ENCODE assay signal across 10 cellular contexts in genomic region chr2:149037851-149038250, GRCh38. TPM values are rescaled to one million over a fixed set of nuclear protein-coding genes. Genes with fewer than 3 reads are reported as not detected.
DNase-seq lines count a peak whose midpoint lies in the region; ATAC-seq, FAIRE-seq and TF ChIP-seq lines count a peak whose summit lies in the region.
"Had no signal": no experiment of that assay in that cellular context is flagged by ENCODE, and none has a peak within 500 bp of the region (broad histone marks: within the 10 kb centered on the region; RNA-seq: fewer than 3 reads in every experiment).

No MANE protein-coding gene starts in this region.

- in situ Hi-C loops in mammary epithelial cell (cut with MboI; ENCODE audit: low sequenced_read_pairs in 2 of 2), result no loop called here

- CTCF ChIA-PET in Calu3 (lab: Charles Lee), result interaction anchor here (0.6 to 1.3 kb wide), 6 partner anchors 14 to 523 kb away, joined by 3 to 7 read pairs (median 3); no protein-coding TSS in a partner anchor
- CTCF ChIA-PET in mammary epithelial cell (lab: Charles Lee; ENCODE audit: low non-redundant PET), result interaction anchor here (1.1 kb wide), 1 partner anchor 527 kb away, joined by 3 read pairs; no protein-coding TSS in a partner anchor

- dilution Hi-C loops in mammary epithelial cell (cut with HindIII; ENCODE audit: low sequenced_read_pairs), result no loop called here

- no TSS peak for BruUV-seq in Calu3 (replicated peaks; lab: Mats Ljungman, UMichigan)
- BruUV-seq in mammary epithelial cell (replicated peaks; lab: Mats Ljungman, UMichigan), result no TSS peak

- H3K27me3 ChIP-seq in mammary epithelial cell (ENCODE audit: insufficient read depth, low read length), result no peaks in the 10 kb centered on the region

- peak overlapping the region; percentile 34 to 43 (median 42) for H3K4me3 ChIP-seq in mammary epithelial cell (replicated peaks in 1 of 3; ENCODE audit: insufficient read depth in 1 of 3, low read depth in 2 of 3, low read length in 3 of 3)

- H3K4me1 Mint-ChIP-seq in Calu3 (ENCODE audit: low read depth, unreplicated experiment), result no peaks in the 10 kb centered on the region
- peaks cover 0 to 2% of the 10 kb centered on the region in 2 donors for H3K4me1 Mint-ChIP-seq in effector memory CD8-positive, alpha-beta T cell (ENCODE audit: low read depth in 2 of 2)

- no peak overlapping the region for H3K27ac ChIP-seq in mammary epithelial cell (ENCODE audit: insufficient read depth, low read depth, low read length)

- DNase-seq in Calu3 (peak; percentile 41), mammary epithelial cell (peak; percentile 15), mucosa of gallbladder (ENCODE audit: low spot score) (peak; percentile 29), frontal cortex (ENCODE audit: low spot score in 2 of 2) (no peak)
- no peak for DNase-seq in effector memory CD8-positive, alpha-beta T cell
- DNase-seq: activated CD4-positive, alpha-beta T cell treated with anti-CD3 and anti-CD28 coated beads for 1 hour had no signal

- H3K27me3 Mint-ChIP-seq in Calu3 (ENCODE audit: unreplicated experiment), result peaks cover 23% of the 10 kb centered on the region
- peaks cover 43 to 65% of the 10 kb centered on the region in 2 donors for H3K27me3 Mint-ChIP-seq in effector memory CD8-positive, alpha-beta T cell

- no peaks in the 10 kb centered on the region for H3K9me3 ChIP-seq in mammary epithelial cell (replicated peaks; ENCODE audit: insufficient read depth, low read length)

- TF ChIP-seq EP300 in Ishikawa (IDR thresholded peaks at IDR 0.05; ENCODE audit: borderline replicate concordance), result no peak

- H3K27ac Mint-ChIP-seq in Calu3 (ENCODE audit: unreplicated experiment), result no peak overlapping the region
- H3K27ac Mint-ChIP-seq in effector memory CD8-positive, alpha-beta T cell, result no peak overlapping the region

- peak; percentile 17; the same call in 1 of the 2 replicates for TF ChIP-seq RAD21 in Ishikawa (IDR thresholded peaks at IDR 0.05; ENCODE audit: low read depth)

- ATAC-seq in effector memory CD8-positive, alpha-beta T cell (replicated peaks), result no peak
- ATAC-seq in HG02623 (IDR thresholded peaks at IDR 0.05; ENCODE audit: unreplicated experiment) (no peak), GM21723 (IDR thresholded peaks at IDR 0.05; ENCODE audit: unreplicated experiment) (no peak)

- no peak for FAIRE-seq in frontal cortex (lab: Jason Lieb, UNC)

- H3K9ac ChIP-seq in mammary epithelial cell (ENCODE audit: insufficient read depth, low read length), result no peak overlapping the region

- no peaks in the 10 kb centered on the region for H4K20me1 ChIP-seq in mammary epithelial cell (ENCODE audit: insufficient read depth, low read length)

- H3K79me2 ChIP-seq in mammary epithelial cell (ENCODE audit: insufficient read depth, low read length), result no peaks in the 10 kb centered on the region

- TF ChIP-seq CTCF in Calu3 (IDR thresholded peaks at IDR 0.05; ENCODE audit: unreplicated experiment) (no peak), mammary epithelial cell (conservative IDR thresholded peaks at IDR 0.05 in 1 of 2, IDR thresholded peaks at IDR 0.05 in 1 of 2; ENCODE audit: extremely low read depth in 1 of 2, insufficient read depth in 1 of 2, low read depth in 1 of 2, low read length in 2 of 2) (peak in 1 of 2 donors; percentile 48)

- peaks cover 11% of the 10 kb centered on the region for H3K36me3 Mint-ChIP-seq in Calu3 (ENCODE audit: insufficient read depth, unreplicated experiment)
- no peaks in the 10 kb centered on the region for H3K36me3 Mint-ChIP-seq in effector memory CD8-positive, alpha-beta T cell (ENCODE audit: insufficient read depth)

- peak overlapping the region; percentile 90 for H3K4me2 ChIP-seq in mammary epithelial cell (ENCODE audit: insufficient read depth, low read depth, low read length)

- H3K4me3 Mint-ChIP-seq in Calu3 (ENCODE audit: low read depth, unreplicated experiment), result peak overlapping the region; percentile 66
- peak overlapping the region in 1 of 2 donors; percentile 10 for H3K4me3 Mint-ChIP-seq in effector memory CD8-positive, alpha-beta T cell

- peak overlapping the region; percentile 89 for H2AFZ ChIP-seq in mammary epithelial cell (ENCODE audit: low read depth, low read length)

- H3K9me3 Mint-ChIP-seq in Calu3 (ENCODE audit: low read depth, unreplicated experiment), result no peaks in the 10 kb centered on the region
- no peaks in the 10 kb centered on the region for H3K9me3 Mint-ChIP-seq in effector memory CD8-positive, alpha-beta T cell

- intact Hi-C loops in Calu3 (cut with micrococcal nuclease; ENCODE audit: unreplicated experiment) (no loop called here), mammary epithelial cell (cut with micrococcal nuclease) (loop anchor here (1.0 kb wide), 2 partner anchors 21 to 523 kb away; no protein-coding TSS in a partner anchor)

- no peaks in the 10 kb centered on the region for H3K36me3 ChIP-seq in mammary epithelial cell (ENCODE audit: insufficient read depth, low read length)

- 30% methylated on average over 2 of the region's 8 CpGs for WGBS in mammary epithelial cell (ENCODE audit: low coverage, missing lambda C conversion rate)

- peaks cover 10% of the 10 kb centered on the region for H3K4me1 ChIP-seq in mammary epithelial cell (ENCODE audit: insufficient read depth, low read length)

TF ChIP-seq in Ishikawa, 13 proteins besides CTCF, POLR2A, EP300 and RAD21:
- TF ChIP-seq NFIC (IDR thresholded peaks at IDR 0.05) (no peak), FOXM1 (IDR thresholded peaks at IDR 0.05; ENCODE audit: borderline replicate concordance, low read depth) (no peak), CEBPB (IDR thresholded peaks at IDR 0.05) (no peak), ZBTB7A (IDR thresholded peaks at IDR 0.05; ENCODE audit: low read depth) (no peak), CREB1 (IDR thresholded peaks at IDR 0.05; ENCODE audit: low read depth) (no peak), TAF1 (IDR thresholded peaks at IDR 0.05; ENCODE audit: low read depth) (no peak), TCF12 (IDR thresholded peaks at IDR 0.05; ENCODE audit: low read depth) (no peak), YY1 (IDR thresholded peaks at IDR 0.05; ENCODE audit: low read depth) (no peak), TEAD4 (IDR thresholded peaks at IDR 0.05) (no peak), REST (IDR thresholded peaks at IDR 0.05; ENCODE audit: low read depth) (no peak), EGR1 (IDR thresholded peaks at IDR 0.05) (no peak)
- TF ChIP-seq, protein P1, sequence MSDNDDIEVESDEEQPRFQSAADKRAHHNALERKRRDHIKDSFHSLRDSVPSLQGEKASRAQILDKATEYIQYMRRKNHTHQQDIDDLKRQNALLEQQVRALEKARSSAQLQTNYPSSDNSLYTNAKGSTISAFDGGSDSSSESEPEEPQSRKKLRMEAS (IDR thresholded peaks at IDR 0.05), result no peak
- TF ChIP-seq, protein P2, sequence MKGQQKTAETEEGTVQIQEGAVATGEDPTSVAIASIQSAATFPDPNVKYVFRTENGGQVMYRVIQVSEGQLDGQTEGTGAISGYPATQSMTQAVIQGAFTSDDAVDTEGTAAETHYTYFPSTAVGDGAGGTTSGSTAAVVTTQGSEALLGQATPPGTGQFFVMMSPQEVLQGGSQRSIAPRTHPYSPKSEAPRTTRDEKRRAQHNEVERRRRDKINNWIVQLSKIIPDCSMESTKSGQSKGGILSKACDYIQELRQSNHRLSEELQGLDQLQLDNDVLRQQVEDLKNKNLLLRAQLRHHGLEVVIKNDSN (IDR thresholded peaks at IDR 0.05), result no peak

RNA-seq across cellular contexts. Expression of gene LYPD6B, which starts 0.6 kb away (rescaled TPM):
- total RNA-seq in Calu3 (2022), result 0.87 and 1.3 TPM in 2 replicates
- total RNA-seq in mammary epithelial cell, result 1 to 10 TPM in 1 of 2 donors, under 1 TPM in 1; 0.33 to 3.0 TPM
- 0.29 TPM for polyA plus RNA-seq in mammary epithelial cell
- polyA minus RNA-seq in mammary epithelial cell, result not detected
- 98.5 TPM for total RNA-seq in mucosa of gallbladder
- total RNA-seq in frontal cortex, result 4.5 TPM
- total RNA-seq: lung microvascular endothelial cell had no signal

Comparison
In these comparisons a context has a peak if more than half of its experiments do, and no peak if none do; other contexts are left out.
1. DNase-seq: peak in Calu3 (single experiment), mammary epithelial cell (single experiment) and mucosa of gallbladder (single experiment); none in effector memory CD8-positive, alpha-beta T cell (0 of 3) and frontal cortex (0 of 2).
2. RNA of gene LYPD6B, which starts 0.6 kb away (total RNA-seq): 98.5 TPM in mucosa of gallbladder (single experiment); 4.5 TPM in frontal cortex (single experiment), 0.33 to 3.0 TPM in mammary epithelial cell and 0.87 to 1.3 TPM in Calu3; every median in the first group is over 10 times any median in the second.